ENCODE assay signal across 7 cellular contexts in genomic region chr17:42659932-42660274, GRCh38. TPM values are rescaled to one million over a fixed set of nuclear protein-coding genes. Genes with fewer than 3 reads are reported as not detected.
A peak's percentile ranks its signal among the peaks of the same experiment; 100 is the strongest.
DNase-seq lines count a peak whose midpoint lies in the region; ATAC-seq, FAIRE-seq and TF ChIP-seq lines count a peak whose summit lies in the region.
"Not testable (repeated sequence)": the region's sequence is repeated elsewhere in the genome, so short reads cannot be mapped to it uniquely, and the experiment has no call there.

No MANE protein-coding gene starts in this region.

- POLR2A ChIA-PET in Panc1 (lab: Charles Lee), result interaction anchor here (0.6 kb wide), 1 partner anchor 383 kb away, joined by 3 read pairs; no protein-coding TSS in a partner anchor

- CTCF ChIA-PET in Panc1 (lab: Charles Lee), result not testable (repeated sequence)

- H3K4me1 ChIP-seq in Panc1 (ENCODE audit: control insufficient read depth, insufficient read depth, low read length); muscle layer of colon (ENCODE audit: insufficient read depth, low read length): not testable (repeated sequence)

- H3K27me3 ChIP-seq in Panc1 (ENCODE audit: control insufficient read depth, insufficient read depth, low read length); muscle layer of colon (ENCODE audit: control insufficient read depth in 1 of 2, insufficient read depth in 2 of 2, low read length in 2 of 2): not testable (repeated sequence)

- not testable (repeated sequence) for DNase-seq in GM12892 (ENCODE audit: insufficient read length); Panc1 (ENCODE audit: low read depth, low spot score); activated T-helper 2 cell treated with anti-CD3 and anti-CD28 coated beads, Interferon-gamma antibody, Interleukin-2, Interleukin-4, amounts not matched to agents 10 μg/mL and 5 μg/mL and 100 μg/mL, durations not matched to agents 14 hours and 24 hours and 36 hours (ENCODE audit: low spot score); left ventricle myocardium superior; skeletal muscle cell (ENCODE audit: low read depth)

- peak overlapping the region; percentile 51 for H3K9ac ChIP-seq in muscle layer of colon (ENCODE audit: low read length)

- in situ Hi-C loops in Panc1 (cut with HindIII; ENCODE audit: low pct_unique_long_range_greater_than_20kb, low sequenced_read_pairs), result not testable (repeated sequence)

- H3K4me3 Mint-ChIP-seq in activated T-helper 2 cell treated with anti-CD3 and anti-CD28 coated beads, Interferon-gamma antibody, Interleukin-2, Interleukin-4, amounts not matched to agents 10 μg/mL and 5 μg/mL and 100 μg/mL, durations not matched to agents 14 hours and 24 hours and 36 hours (ENCODE audit: low read depth), result peak overlapping the region; percentile 86
- peak overlapping the region; percentile 87 for H3K4me3 Mint-ChIP-seq in dendritic cell treated with granulocyte-macrophage colony-stimulating factor and Interleukin-4, amounts not matched to agents 40 ng/mL and 50 ng/mL, for 4 days

- H3K36me3 Mint-ChIP-seq in activated T-helper 2 cell treated with anti-CD3 and anti-CD28 coated beads, Interferon-gamma antibody, Interleukin-2, Interleukin-4, amounts not matched to agents 10 μg/mL and 5 μg/mL and 100 μg/mL, durations not matched to agents 14 hours and 24 hours and 36 hours (ENCODE audit: low read depth); dendritic cell treated with granulocyte-macrophage colony-stimulating factor and Interleukin-4, amounts not matched to agents 40 ng/mL and 50 ng/mL, for 4 days (ENCODE audit: low read depth): not testable (repeated sequence)

- BruUV-seq in Panc1 (replicated peaks; lab: Mats Ljungman, UMichigan), result not testable (repeated sequence)

- peaks cover 16% of the 10 kb centered on the region for H3K27me3 Mint-ChIP-seq in activated T-helper 2 cell treated with anti-CD3 and anti-CD28 coated beads, Interferon-gamma antibody, Interleukin-2, Interleukin-4, amounts not matched to agents 10 μg/mL and 5 μg/mL and 100 μg/mL, durations not matched to agents 14 hours and 24 hours and 36 hours (ENCODE audit: low read depth)
- H3K27me3 Mint-ChIP-seq in dendritic cell treated with granulocyte-macrophage colony-stimulating factor and Interleukin-4, amounts not matched to agents 40 ng/mL and 50 ng/mL, for 4 days, result peaks cover 30% of the 10 kb centered on the region

- not testable (repeated sequence) for TF ChIP-seq CTCF in Panc1 (IDR thresholded peaks at IDR 0.05)

- peak; percentile 48 for ATAC-seq in Panc1
- peak; percentile 22 for ATAC-seq in left ventricle myocardium superior

- not testable (repeated sequence) for H3K27ac Mint-ChIP-seq in activated T-helper 2 cell treated with anti-CD3 and anti-CD28 coated beads, Interferon-gamma antibody, Interleukin-2, Interleukin-4, amounts not matched to agents 10 μg/mL and 5 μg/mL and 100 μg/mL, durations not matched to agents 14 hours and 24 hours and 36 hours
- H3K27ac Mint-ChIP-seq in dendritic cell treated with granulocyte-macrophage colony-stimulating factor and Interleukin-4, amounts not matched to agents 40 ng/mL and 50 ng/mL, for 4 days, result peak overlapping the region; percentile 82

- not testable (repeated sequence) for TF ChIP-seq POLR2A in GM12892 (IDR thresholded peaks at IDR 0.05; ENCODE audit: low read depth, low read length)

- intact Hi-C loops in Panc1 (cut with micrococcal nuclease; ENCODE audit: unreplicated experiment); dendritic cell treated with granulocyte-macrophage colony-stimulating factor and Interleukin-4, amounts not matched to agents 40 ng/mL and 50 ng/mL, for 4 days (cut with micrococcal nuclease); left ventricle myocardium superior (cut with micrococcal nuclease): not testable (repeated sequence)
- intact Hi-C loops in activated T-helper 2 cell treated with anti-CD3 and anti-CD28 coated beads, Interferon-gamma antibody, Interleukin-2, Interleukin-4, amounts not matched to agents 10 μg/mL and 5 μg/mL and 100 μg/mL, durations not matched to agents 14 hours and 24 hours and 36 hours (cut with micrococcal nuclease), result loop anchor here (2.0 kb wide), 1 partner anchor 15 kb away; no protein-coding TSS in a partner anchor

- H3K4me3 ChIP-seq in Panc1 (ENCODE audit: low read depth in 2 of 2, low read length in 2 of 2) (peak overlapping the region; percentile 70 to 76), muscle layer of colon (ENCODE audit: low read depth in 1 of 2, low read length in 2 of 2) (peak overlapping the region in 1 of 2 donors; percentile 55), skeletal muscle cell (ENCODE audit: low read depth, low read length) (peak overlapping the region; percentile 78)

- not testable (repeated sequence) for H3K9me3 ChIP-seq in Panc1 (ENCODE audit: control insufficient read depth, insufficient read depth, low read depth, low read length); muscle layer of colon (ENCODE audit: low read length)

- peak overlapping the region; percentile 77; the same call in 1 of the 2 replicates for H3K27ac ChIP-seq in Panc1 (ENCODE audit: low read length)
- not testable (repeated sequence) for H3K27ac ChIP-seq in muscle layer of colon (ENCODE audit: low read depth, low read length)

- not testable (repeated sequence) for H3K9me3 Mint-ChIP-seq in activated T-helper 2 cell treated with anti-CD3 and anti-CD28 coated beads, Interferon-gamma antibody, Interleukin-2, Interleukin-4, amounts not matched to agents 10 μg/mL and 5 μg/mL and 100 μg/mL, durations not matched to agents 14 hours and 24 hours and 36 hours; dendritic cell treated with granulocyte-macrophage colony-stimulating factor and Interleukin-4, amounts not matched to agents 40 ng/mL and 50 ng/mL, for 4 days

- not testable (repeated sequence) for H3K36me3 ChIP-seq in Panc1 (ENCODE audit: control insufficient read depth, insufficient read depth, low read length)
- peaks cover 16% of the 10 kb centered on the region for H3K36me3 ChIP-seq in muscle layer of colon (ENCODE audit: insufficient read depth, low read length)

- peaks cover 14% of the 10 kb centered on the region for H3K4me1 Mint-ChIP-seq in activated T-helper 2 cell treated with anti-CD3 and anti-CD28 coated beads, Interferon-gamma antibody, Interleukin-2, Interleukin-4, amounts not matched to agents 10 μg/mL and 5 μg/mL and 100 μg/mL, durations not matched to agents 14 hours and 24 hours and 36 hours (ENCODE audit: low read depth)
- peaks cover 22% of the 10 kb centered on the region for H3K4me1 Mint-ChIP-seq in dendritic cell treated with granulocyte-macrophage colony-stimulating factor and Interleukin-4, amounts not matched to agents 40 ng/mL and 50 ng/mL, for 4 days (ENCODE audit: low read depth)

- FAIRE-seq in GM12892 (lab: Jason Lieb, UNC), result peak; percentile 85

RNA-seq across cellular contexts. Expression of gene TUBG2, which starts 0.8 kb away (rescaled TPM):
- 15.9 TPM for polyA plus RNA-seq in GM12892 (2012; ENCODE audit: missing spikeins)
- total RNA-seq in Panc1 (2021; ENCODE audit: unreplicated experiment) (25.5 TPM), left ventricle myocardium superior (17.1 TPM)
- polyA plus RNA-seq in Panc1 (2012; ENCODE audit: insufficient read length), result 33.1 TPM
- 12.2 and 12.6 TPM in 2 replicates for total RNA-seq in activated T-helper 2 cell treated with anti-CD3 and anti-CD28 coated beads, Interferon-gamma antibody, Interleukin-2, Interleukin-4, amounts not matched to agents 10 μg/mL and 5 μg/mL and 100 μg/mL, durations not matched to agents 14 hours and 24 hours and 36 hours

RNA-seq across cellular contexts. Expression of gene PLEKHH3, which starts 16.9 kb away (rescaled TPM):
- 8.8 TPM for polyA plus RNA-seq in GM12892 (2012; ENCODE audit: missing spikeins)
- total RNA-seq in Panc1 (2021; ENCODE audit: unreplicated experiment) (32.2 TPM), left ventricle myocardium superior (35.7 TPM)
- 37.4 TPM for polyA plus RNA-seq in Panc1 (2012; ENCODE audit: insufficient read length)
- 0.57 and 1.0 TPM in 2 replicates for total RNA-seq in activated T-helper 2 cell treated with anti-CD3 and anti-CD28 coated beads, Interferon-gamma antibody, Interleukin-2, Interleukin-4, amounts not matched to agents 10 μg/mL and 5 μg/mL and 100 μg/mL, durations not matched to agents 14 hours and 24 hours and 36 hours

RNA-seq across cellular contexts. Expression of gene CCR10, which starts 21.7 kb away (rescaled TPM):
- polyA plus RNA-seq in GM12892 (2012; ENCODE audit: missing spikeins), result 1.6 TPM
- total RNA-seq in Panc1 (2021; ENCODE audit: unreplicated experiment), result 1.9 TPM
- polyA plus RNA-seq in Panc1 (2012; ENCODE audit: insufficient read length), result 6.4 TPM
- 0.16 and 0.23 TPM in 2 replicates for total RNA-seq in activated T-helper 2 cell treated with anti-CD3 and anti-CD28 coated beads, Interferon-gamma antibody, Interleukin-2, Interleukin-4, amounts not matched to agents 10 μg/mL and 5 μg/mL and 100 μg/mL, durations not matched to agents 14 hours and 24 hours and 36 hours
- 1.7 TPM for total RNA-seq in left ventricle myocardium superior

RNA-seq across cellular contexts. Expression of gene CNTNAP1, which starts 22.4 kb away (rescaled TPM):
- polyA plus RNA-seq in GM12892 (2012; ENCODE audit: missing spikeins), result 17.1 TPM
- total RNA-seq in Panc1 (2021; ENCODE audit: unreplicated experiment), result 20.4 TPM
- 23.2 TPM for polyA plus RNA-seq in Panc1 (2012; ENCODE audit: insufficient read length)
- total RNA-seq in activated T-helper 2 cell treated with anti-CD3 and anti-CD28 coated beads, Interferon-gamma antibody, Interleukin-2, Interleukin-4, amounts not matched to agents 10 μg/mL and 5 μg/mL and 100 μg/mL, durations not matched to agents 14 hours and 24 hours and 36 hours, result 1.3 and 2.4 TPM in 2 replicates
- 7.0 TPM for total RNA-seq in left ventricle myocardium superior

RNA-seq across cellular contexts. Expression of gene TUBG1, which starts 50.4 kb away (rescaled TPM):
- polyA plus RNA-seq in GM12892 (2012; ENCODE audit: missing spikeins), result 70.7 TPM
- total RNA-seq in Panc1 (2021; ENCODE audit: unreplicated experiment) (99.8 TPM), left ventricle myocardium superior (46.0 TPM)
- 119 TPM for polyA plus RNA-seq in Panc1 (2012; ENCODE audit: insufficient read length)
- 85.5 and 94.9 TPM in 2 replicates for total RNA-seq in activated T-helper 2 cell treated with anti-CD3 and anti-CD28 coated beads, Interferon-gamma antibody, Interleukin-2, Interleukin-4, amounts not matched to agents 10 μg/mL and 5 μg/mL and 100 μg/mL, durations not matched to agents 14 hours and 24 hours and 36 hours

Comparison
In these comparisons a context has a peak if more than half of its experiments do, and no peak if none do; other contexts are left out.
1. RNA of gene PLEKHH3, which starts 16.9 kb away (total RNA-seq): 35.7 TPM in left ventricle myocardium superior (single experiment) and 32.2 TPM in Panc1 (single experiment); 0.57 to 1.0 TPM in activated T-helper 2 cell treated with anti-CD3 and anti-CD28 coated beads, Interferon-gamma antibody, Interleukin-2, Interleukin-4, amounts not matched to agents 10 μg/mL and 5 μg/mL and 100 μg/mL, durations not matched to agents 14 hours and 24 hours and 36 hours; every median in the first group is over 10 times any median in the second.